Comparison of ENCODE assay signal across 22 cellular contexts in genomic region chr12:46579474-46579873, GRCh38.
A peak's percentile ranks its signal among the peaks of the same experiment; 100 is the strongest.
DNase-seq lines count a peak whose midpoint lies in the region; ATAC-seq, FAIRE-seq and TF ChIP-seq lines count a peak whose summit lies in the region.
"Had no signal": no experiment of that assay in that cellular context is flagged by ENCODE, and none has a peak within 500 bp of the region (broad histone marks: within the 10 kb centered on the region; RNA-seq: fewer than 3 reads in every experiment).

No MANE protein-coding gene starts in this region.

- no peaks in the 10 kb centered on the region for H3K27me3 Mint-ChIP-seq in chondrocyte (ENCODE audit: low read depth)
- no peaks in the 10 kb centered on the region for H3K27me3 Mint-ChIP-seq in activated T-cell treated with anti-CD3 and anti-CD28 coated beads, Interleukin-2, amount 50 U/mL, for 24 hours
- H3K27me3 Mint-ChIP-seq: T-cell had no signal

- peak overlapping the region; percentile 69 for H3K27ac ChIP-seq in HepG2 (ENCODE audit: extremely low read length, insufficient read depth, low read length)
- H3K27ac ChIP-seq: C4-2B had no signal

- H3K4me3 Mint-ChIP-seq in chondrocyte (ENCODE audit: unreplicated experiment): no peak overlapping the region
- H3K4me3 Mint-ChIP-seq in activated T-cell treated with anti-CD3 and anti-CD28 coated beads, Interleukin-2, amount 50 U/mL, for 24 hours: no peak overlapping the region
- H3K4me3 Mint-ChIP-seq: T-cell had no signal

- no peak for FAIRE-seq in HepG2 (lab: Jason Lieb, UNC)
- FAIRE-seq: GM12891 had no signal

- POLR2A ChIA-PET in HepG2 (lab: Yijun Ruan, JAX): interaction anchor here (0.9 to 1.2 kb wide), 5 partner anchors 11 to 217 kb away, joined by 3 read pairs; no protein-coding TSS in a partner anchor

- in situ Hi-C loops in HepG2 (cut with HindIII; ENCODE audit: extremely low pct_ligation_motif_present, low pct_unique_long_range_greater_than_20kb): no loop called here

- H3K27ac Mint-ChIP-seq in chondrocyte (ENCODE audit: unreplicated experiment): peak overlapping the region; percentile 20
- no peak overlapping the region for H3K27ac Mint-ChIP-seq in activated T-cell treated with anti-CD3 and anti-CD28 coated beads, Interleukin-2, amount 50 U/mL, for 24 hours
- H3K27ac Mint-ChIP-seq: T-cell had no signal

- TF ChIP-seq EP300 in HepG2 (IDR thresholded peaks at IDR 0.05; ENCODE audit: low read depth in 2 of 2, low read length in 2 of 2) (peak in 1 of 2 experiments; percentile 71; a peak in 2 of 4 replicates), HepG2 (CRISPR knock-in tag; IDR thresholded peaks at IDR 0.05; ENCODE audit: borderline replicate concordance) (no peak)

- peaks cover 62% of the 10 kb centered on the region for H3K4me1 ChIP-seq in HepG2 (ENCODE audit: insufficient read depth, low read length)

- ATAC-seq in HepG2 (peak; percentile 92), GM21737 (IDR thresholded peaks at IDR 0.05; ENCODE audit: unreplicated experiment) (no peak)
- ATAC-seq: HCT116, T-cell had no signal

- peaks cover 20% of the 10 kb centered on the region for H3K9me3 Mint-ChIP-seq in chondrocyte (ENCODE audit: low read depth)
- H3K9me3 Mint-ChIP-seq in activated T-cell treated with anti-CD3 and anti-CD28 coated beads, Interleukin-2, amount 50 U/mL, for 24 hours: peaks cover 28% of the 10 kb centered on the region

- DNase-seq in DMS53 treated with DMSO at 0.1 percent for 48 hours (lab: John Stamatoyannopoulos, UW; ENCODE audit: unreplicated experiment) (peak; percentile 93), NCI-H1930 (lab: John Stamatoyannopoulos, UW) (peak; percentile 90 to 99), chondrocyte (ENCODE audit: low spot score) (no peak), HepG2 (ENCODE audit: low spot score) (peak; percentile 88), NCI-H510A treated with DMSO at 0.1 percent for 48 hours (lab: John Stamatoyannopoulos, UW) (no peak), foreskin melanocyte (no peak)
- DNase-seq in activated T-cell treated with anti-CD3 and anti-CD28 coated beads, Interleukin-2, amount 50 U/mL, for 24 hours: no peak
- DNase-seq: AML-193, COR-L47, DMS 273 treated with DMSO at 0.1 percent for 48 hours, GOT3, KBM-7, MV-4-11, NCI-H1694 treated with DMSO at 0.1 percent for 48 hours, NCI-H446, Right ventricle myocardium superior, SK-N-SH, T-cell had no signal

- H3K27me3 ChIP-seq in HepG2 (ENCODE audit: control insufficient read depth in 1 of 2, insufficient read depth in 2 of 2, low read length in 2 of 2): no peaks in the 10 kb centered on the region

- CTCF ChIA-PET in HepG2 (lab: Yijun Ruan, JAX; ENCODE audit: low intra/inter-chr PET ratio, low total read pairs): no interaction called here

- H3K36me3 Mint-ChIP-seq in chondrocyte (ENCODE audit: low read depth): peaks cover 17% of the 10 kb centered on the region
- peaks cover 19% of the 10 kb centered on the region for H3K36me3 Mint-ChIP-seq in activated T-cell treated with anti-CD3 and anti-CD28 coated beads, Interleukin-2, amount 50 U/mL, for 24 hours (ENCODE audit: low read depth)

- no peak overlapping the region for H3K9ac ChIP-seq in HepG2 (ENCODE audit: insufficient read depth, low read depth, low read length)
- H3K9ac ChIP-seq: SK-N-SH had no signal

- H3K36me3 ChIP-seq in HepG2 (replicated peaks in 1 of 2; ENCODE audit: control insufficient read depth in 1 of 2, insufficient read depth in 2 of 2, low read length in 2 of 2): no peaks in the 10 kb centered on the region; a peak in 1 of 5 replicates

- no TSS peak for BruUV-seq in HepG2 (replicated peaks; lab: Mats Ljungman, UMichigan)

- intact Hi-C loops in HepG2 (cut with micrococcal nuclease; ENCODE audit: unreplicated experiment): loop anchor here (5.0 kb wide), 1 partner anchor 78 kb away; no protein-coding TSS in a partner anchor

- H4K20me1 ChIP-seq in HepG2 (ENCODE audit: insufficient read depth, low read length): no peaks in the 10 kb centered on the region

- no peak for TF ChIP-seq CTCF in chondrocyte (IDR thresholded peaks at IDR 0.05)
- TF ChIP-seq CTCF in HepG2 (CRISPR knock-in tag; IDR thresholded peaks at IDR 0.05): no peak

- H3K4me2 ChIP-seq in HepG2 (ENCODE audit: low read depth, low read length): no peak overlapping the region; the same call in 1 of the 2 replicates
- H3K4me2 ChIP-seq: SK-N-SH had no signal

- no peak overlapping the region for H2AFZ ChIP-seq in HepG2 (ENCODE audit: low read length)

- no peak overlapping the region for H3K4me3 ChIP-seq in HepG2 (replicated peaks in 1 of 3; ENCODE audit: insufficient read depth in 1 of 3, low read depth in 2 of 3, low read length in 3 of 3)

- no peak for TF ChIP-seq POLR2A in HepG2 (IDR thresholded peaks at IDR 0.05; ENCODE audit: insufficient read depth in 1 of 2, low read depth in 2 of 2, low read length in 2 of 2)

- peaks cover 5% of the 10 kb centered on the region; the same call in 1 of the 2 replicates for H3K9me3 ChIP-seq in HepG2 (ENCODE audit: low read length)

- H3K4me1 Mint-ChIP-seq in chondrocyte (ENCODE audit: low read depth): peaks cover 25% of the 10 kb centered on the region
- H3K4me1 Mint-ChIP-seq in activated T-cell treated with anti-CD3 and anti-CD28 coated beads, Interleukin-2, amount 50 U/mL, for 24 hours (ENCODE audit: low read depth): peaks cover 14% of the 10 kb centered on the region

- no peak for TF ChIP-seq RAD21 in HepG2 (CRISPR knock-in tag; IDR thresholded peaks at IDR 0.05)

- H3K79me2 ChIP-seq in HepG2 (ENCODE audit: insufficient read depth, low read length): no peaks in the 10 kb centered on the region

TF ChIP-seq in HepG2, 621 proteins besides CTCF, POLR2A, EP300 and RAD21 (continues in another document):
- TF ChIP-seq ZKSCAN8 (CRISPR knock-in tag; IDR thresholded peaks at IDR 0.05; ENCODE audit: borderline replicate concordance) (peak; percentile 74; the same call in 1 of the 2 replicates), PAXIP1 (CRISPR knock-in tag; conservative IDR thresholded peaks at IDR 0.05) (peak; percentile 75), FOXJ3 (CRISPR knock-in tag; IDR thresholded peaks at IDR 0.05; ENCODE audit: borderline replicate concordance) (peak; percentile 88; the same call in 1 of the 2 replicates), SUZ12 (IDR thresholded peaks at IDR 0.05; ENCODE audit: low read depth, low read length) (no peak), FOXA1 (IDR thresholded peaks at IDR 0.05) (no peak), FOXA1 (CRISPR knock-in tag; IDR thresholded peaks at IDR 0.05) (peak; percentile 85)

Comparison
In these comparisons a context has a peak if more than half of its experiments do, and no peak if none do; other contexts are left out.
1. DNase-seq: peak in DMS53 treated with DMSO at 0.1 percent for 48 hours (single experiment), NCI-H1930 (2 of 2) and HepG2 (single experiment); none in chondrocyte (single experiment), activated T-cell treated with anti-CD3 and anti-CD28 coated beads, Interleukin-2, amount 50 U/mL, for 24 hours (single experiment), NCI-H510A treated with DMSO at 0.1 percent for 48 hours (single experiment) and foreskin melanocyte (single experiment).